Comparison of ENCODE assay signal across 8 cellular contexts in the genomic region with DNA sequence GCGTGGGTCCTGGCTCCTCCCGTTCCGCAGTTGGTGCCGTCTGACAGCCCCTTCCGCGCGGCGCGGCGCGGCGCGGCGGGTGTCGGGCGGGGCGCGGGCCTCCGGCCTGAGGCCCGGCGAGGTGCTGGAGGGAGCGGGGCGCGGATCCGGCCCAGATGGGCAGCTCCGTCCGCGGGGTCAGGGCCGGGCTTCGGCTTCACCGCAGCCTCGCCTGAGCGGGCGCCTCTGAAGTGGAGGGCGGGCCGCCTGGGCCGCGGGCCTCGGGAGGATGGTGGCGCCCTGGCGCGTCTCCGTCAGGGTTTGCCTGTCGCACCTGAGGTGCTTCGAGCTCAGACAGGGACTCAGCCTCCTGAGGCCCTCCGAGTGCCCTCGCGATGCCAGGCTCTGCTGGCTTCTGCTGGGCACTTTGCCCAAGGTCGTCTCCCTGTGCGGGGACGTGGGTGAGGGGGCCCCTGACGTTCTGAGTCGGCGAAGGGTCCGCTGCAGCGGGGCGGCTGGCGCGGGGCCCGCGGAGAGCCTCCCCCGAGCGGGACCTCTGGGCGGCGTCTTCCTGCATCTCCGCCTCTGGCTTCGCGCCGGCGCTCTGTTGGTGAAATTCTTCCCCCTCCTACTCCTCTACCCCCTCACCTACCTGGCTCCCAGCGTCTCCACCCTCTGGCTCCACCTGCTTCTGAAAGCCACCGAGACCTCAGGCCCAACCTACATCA. TPM values are rescaled to one million over a fixed set of nuclear protein-coding genes. Genes with fewer than 3 reads are reported as not detected.
DNase-seq lines count a peak whose midpoint lies in the region; ATAC-seq and TF ChIP-seq lines count a peak whose summit lies in the region.

No MANE protein-coding gene starts in this region.

- H3K27me3 ChIP-seq in neuronal stem cell (ENCODE audit: control insufficient read depth in 3 of 3, insufficient read depth in 3 of 3, low read depth in 1 of 3, low read length in 3 of 3) = peaks cover 0 to 12% (median 0%) of the 10 kb centered on the region in 3 experiments
- no peaks in the 10 kb centered on the region for H3K27me3 ChIP-seq in suprapubic skin

- no peaks in the 10 kb centered on the region for H3K27me3 Mint-ChIP-seq in activated T-cell treated with anti-CD3 and anti-CD28 coated beads, Interleukin-2, amount 50 U/mL, for 24 hours

- H3K36me3 Mint-ChIP-seq in activated T-cell treated with anti-CD3 and anti-CD28 coated beads, Interleukin-2, amount 50 U/mL, for 24 hours (ENCODE audit: low read depth) = peaks cover 30% of the 10 kb centered on the region

- no peak overlapping the region for H4K8ac ChIP-seq in neuronal stem cell (ENCODE audit: low read depth, low read length)

- no peaks in the 10 kb centered on the region for H3K9me3 Mint-ChIP-seq in activated T-cell treated with anti-CD3 and anti-CD28 coated beads, Interleukin-2, amount 50 U/mL, for 24 hours

- H2AFZ ChIP-seq in neuronal stem cell (ENCODE audit: low read length) = peak overlapping the region; percentile 98

- H2BK5ac ChIP-seq in neuronal stem cell (ENCODE audit: low read length) = peak overlapping the region; percentile 42

- peak overlapping the region; percentile 88 for H2AK5ac ChIP-seq in neuronal stem cell (ENCODE audit: low read depth, low read length)

- ATAC-seq in HG02884 (IDR thresholded peaks at IDR 0.05; ENCODE audit: unreplicated experiment) = peak; percentile 42

- H3K79me1 ChIP-seq in neuronal stem cell (ENCODE audit: low read depth, low read length) = no peaks in the 10 kb centered on the region

- no peak overlapping the region for H3K14ac ChIP-seq in neuronal stem cell (ENCODE audit: low read length)

- peak overlapping the region; percentile 87 for H3K27ac Mint-ChIP-seq in activated T-cell treated with anti-CD3 and anti-CD28 coated beads, Interleukin-2, amount 50 U/mL, for 24 hours

- peak overlapping the region; percentile 95 for H3K18ac ChIP-seq in neuronal stem cell (ENCODE audit: low read length)

- H3K23ac ChIP-seq in neuronal stem cell (ENCODE audit: low read depth, low read length, poor library complexity) = peak overlapping the region; percentile 93

- no peak for TF ChIP-seq POLR2A in suprapubic skin (IDR thresholded peaks at IDR 0.05)

- no peak for TF ChIP-seq EP300 in suprapubic skin (IDR thresholded peaks at IDR 0.05)

- no peak overlapping the region for H2BK15ac ChIP-seq in neuronal stem cell (ENCODE audit: low read length)

- peak overlapping the region; percentile 58 for H2BK12ac ChIP-seq in neuronal stem cell (ENCODE audit: low read length)

- H3K4ac ChIP-seq in neuronal stem cell (ENCODE audit: low read length) = peak overlapping the region; percentile 95

- H3K36me3 ChIP-seq in neuronal stem cell (replicated peaks in 1 of 2; ENCODE audit: control insufficient read depth in 2 of 2, insufficient read depth in 2 of 2, low read length in 2 of 2) (peaks cover 0 to 2% of the 10 kb centered on the region in 2 donors), suprapubic skin (peaks cover 4% of the 10 kb centered on the region)

- TF ChIP-seq CTCF in fibroblast of pulmonary artery (IDR thresholded peaks at IDR 0.05; ENCODE audit: low read length, missing control alignments) = no peak
- no peak for TF ChIP-seq CTCF in suprapubic skin (IDR thresholded peaks at IDR 0.05)

- H4K91ac ChIP-seq in neuronal stem cell (ENCODE audit: low read depth, low read length, poor library complexity) = no peak overlapping the region

- no peak overlapping the region for H3K27ac ChIP-seq in neuronal stem cell (replicated peaks; ENCODE audit: low read length)
- H3K27ac ChIP-seq in suprapubic skin = peak overlapping the region; percentile 94

- no peak overlapping the region for H2BK120ac ChIP-seq in neuronal stem cell (ENCODE audit: low read depth, low read length)

- H3K4me3 Mint-ChIP-seq in activated T-cell treated with anti-CD3 and anti-CD28 coated beads, Interleukin-2, amount 50 U/mL, for 24 hours = peak overlapping the region; percentile 85

- peak overlapping the region; percentile 92 for H3K9ac ChIP-seq in neuronal stem cell (ENCODE audit: low read depth, low read length, poor library complexity)

- peaks cover 32% of the 10 kb centered on the region for H3K4me1 Mint-ChIP-seq in activated T-cell treated with anti-CD3 and anti-CD28 coated beads, Interleukin-2, amount 50 U/mL, for 24 hours (ENCODE audit: low read depth)

- H3K4me3 ChIP-seq in fibroblast of pulmonary artery (replicated peaks; ENCODE audit: low read depth, low read length) (peak overlapping the region; percentile 58), neuronal stem cell (ENCODE audit: low read length in 2 of 2) (peak overlapping the region; percentile 51 to 84), suprapubic skin (peak overlapping the region; percentile 93)

- H3K4me2 ChIP-seq in neuronal stem cell (ENCODE audit: insufficient read depth, low read length, poor library complexity, severe bottlenecking) = peak overlapping the region; percentile 95

- peak; percentile 32 for DNase-seq in NCI-H2107 treated with DMSO at 0.1 percent for 48 hours (lab: John Stamatoyannopoulos, UW; ENCODE audit: unreplicated experiment)
- no peak for DNase-seq in NCI-H2107 (lab: John Stamatoyannopoulos, UW)
- peak; percentile 50 for DNase-seq in NCI-H510A treated with DMSO at 0.1 percent for 48 hours (lab: John Stamatoyannopoulos, UW)
- peak; percentile 82 for DNase-seq in activated T-cell treated with anti-CD3 and anti-CD28 coated beads, Interleukin-2, amount 50 U/mL, for 24 hours
- DNase-seq in fibroblast of pulmonary artery (ENCODE audit: low read depth) = no peak
- peak; percentile 24 for DNase-seq in neuronal stem cell (ENCODE audit: low spot score)
- peak in 1 of 2 donors; percentile 77 for DNase-seq in suprapubic skin (ENCODE audit: low spot score in 2 of 2)

- WGBS in neuronal stem cell (ENCODE audit: extremely low coverage in 2 of 2, insufficient read length in 2 of 2, insufficient replicate concordance in 1 of 2), 2 donors = no CpG with 5 or more reads among the region's 72 CpGs
- WGBS in suprapubic skin = 3% methylated on average over 13 of the region's 72 CpGs

- peaks cover 0 to 2% of the 10 kb centered on the region in 2 donors for H3K9me3 ChIP-seq in neuronal stem cell (replicated peaks in 1 of 2; ENCODE audit: control insufficient read depth in 2 of 2, insufficient read depth in 1 of 2, low read depth in 1 of 2, low read length in 2 of 2)
- H3K9me3 ChIP-seq in suprapubic skin = no peaks in the 10 kb centered on the region

- peaks cover 4 to 10% of the 10 kb centered on the region in 2 donors for H3K4me1 ChIP-seq in neuronal stem cell (ENCODE audit: control insufficient read depth in 2 of 2, insufficient read depth in 1 of 2, low read depth in 1 of 2, low read length in 2 of 2)
- peaks cover 27% of the 10 kb centered on the region for H3K4me1 ChIP-seq in suprapubic skin

RNA-seq across cellular contexts. Expression of gene ADCK2, which starts 0.5 kb away (rescaled TPM):
- polyA plus RNA-seq in neuronal stem cell (2013, experiment 1 of 2) = 8.7 TPM
- polyA plus RNA-seq in neuronal stem cell (2013, experiment 2 of 2) = 8.8 TPM
- total RNA-seq in suprapubic skin = 10 to 100 TPM; 41.2 to 65.9 (median 53.3) TPM

RNA-seq across cellular contexts. Expression of gene NDUFB2, which starts 23.3 kb away (rescaled TPM):
- polyA plus RNA-seq in neuronal stem cell (2013, experiment 1 of 2) = 296 TPM
- polyA plus RNA-seq in neuronal stem cell (2013, experiment 2 of 2) = 293 TPM
- total RNA-seq in suprapubic skin = 100 to 1,000 TPM; 104 to 435 (median 229) TPM

RNA-seq across cellular contexts. Expression of gene DENND2A, which starts 32.6 kb away (rescaled TPM):
- polyA plus RNA-seq in neuronal stem cell (2013, experiment 1 of 2) = 32.4 TPM
- polyA plus RNA-seq in neuronal stem cell (2013, experiment 2 of 2) = 33.1 TPM
- total RNA-seq in suprapubic skin = 1 to 10 TPM in 3 of 4 donors, under 1 TPM in 1; 0.99 to 5.1 (median 2.2) TPM

Comparison
In these comparisons a context has a peak if more than half of its experiments do, and no peak if none do; other contexts are left out.
1. DNase-seq: peak in NCI-H2107 treated with DMSO at 0.1 percent for 48 hours (single experiment), NCI-H510A treated with DMSO at 0.1 percent for 48 hours (single experiment), activated T-cell treated with anti-CD3 and anti-CD28 coated beads, Interleukin-2, amount 50 U/mL, for 24 hours (single experiment) and neuronal stem cell (single experiment); none in NCI-H2107 (single experiment) and fibroblast of pulmonary artery (single experiment).
2. Peak in every context shown above with its lines, with median percentiles within 50 percentile points of each other: H3K4me3 ChIP-seq.